ENCODE assay signal across 1 cellular context in the genomic region with DNA sequence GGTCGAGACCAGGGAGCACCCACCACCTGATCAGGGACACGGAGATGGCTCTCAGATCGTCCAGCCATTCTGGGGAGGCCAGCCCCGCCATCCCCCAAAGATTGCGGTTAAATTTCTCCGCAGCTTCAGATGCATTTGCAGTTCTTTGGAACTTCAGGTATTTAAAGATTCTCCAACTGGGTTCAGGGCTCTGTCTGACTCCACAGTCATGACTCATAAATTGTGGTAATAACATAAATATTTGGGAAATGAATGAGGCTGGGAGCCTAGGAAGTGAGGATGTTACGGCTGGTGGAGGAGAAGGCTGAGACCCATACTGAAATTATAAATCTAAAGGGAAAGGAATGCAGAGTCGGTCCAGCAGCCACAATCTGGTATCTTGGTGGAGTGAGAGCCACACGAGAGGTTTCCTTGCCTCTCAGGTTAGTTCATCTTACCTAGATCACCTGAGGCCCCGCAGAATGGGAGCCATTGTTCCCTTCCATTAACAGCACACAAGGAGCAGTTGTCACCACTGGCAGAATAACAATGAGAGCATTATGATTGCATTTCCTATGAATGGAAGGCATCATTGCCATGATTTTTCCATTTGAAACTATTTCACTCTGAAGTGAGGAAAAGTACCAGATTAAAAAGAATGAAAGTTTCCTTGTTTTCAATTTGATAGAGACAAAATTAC.
TF ChIP-seq lines count a peak whose summit lies in the region.

No MANE protein-coding gene starts in this region.

TF ChIP-seq in H1, 55 proteins besides CTCF, POLR2A, EP300 and RAD21:
- TF ChIP-seq TBP (IDR thresholded peaks at IDR 0.05; ENCODE audit: low read depth, low read length) (no peak; the same call in 1 of the 2 replicates), SP1 (IDR thresholded peaks at IDR 0.05; ENCODE audit: low read depth, low read length) (peak; percentile 94), HDAC2 (IDR thresholded peaks at IDR 0.05; ENCODE audit: borderline replicate concordance in 1 of 2, low read depth in 2 of 2, low read length in 2 of 2) (peak in 1 of 2 experiments; percentile 70; a peak in 1 of 4 replicates), SRF (IDR thresholded peaks at IDR 0.05; ENCODE audit: low read depth, low read length) (no peak), CBX8 (IDR thresholded peaks at IDR 0.05; ENCODE audit: borderline replicate concordance, low read depth, low read length) (no peak), CHD7 (IDR thresholded peaks at IDR 0.05; ENCODE audit: insufficient replicate concordance, low read length) (peak; percentile 96), GABPA (IDR thresholded peaks at IDR 0.05; ENCODE audit: borderline replicate concordance, insufficient read depth, low read length) (no peak), SIX5 (IDR thresholded peaks at IDR 0.05; ENCODE audit: low read depth, low read length) (peak; percentile 68), NANOG (IDR thresholded peaks at IDR 0.05; ENCODE audit: insufficient read depth, low read depth, low read length, poor library complexity, severe bottlenecking) (peak; percentile 100), POLR2AphosphoS5 (IDR thresholded peaks at IDR 0.05; ENCODE audit: low read depth, low read length) (peak; percentile 53), SP4 (IDR thresholded peaks at IDR 0.05; ENCODE audit: low read length) (no peak), JUND (IDR thresholded peaks at IDR 0.05; ENCODE audit: low read length) (peak; percentile 19; the same call in 1 of the 2 replicates), POU5F1 (IDR thresholded peaks at IDR 0.05; ENCODE audit: low read depth, low read length) (peak; percentile 100), TCF12 (IDR thresholded peaks at IDR 0.05; ENCODE audit: low read depth, low read length) (peak; percentile 90), BCL11A (IDR thresholded peaks at IDR 0.05; ENCODE audit: low read depth in 2 of 2, low read length in 2 of 2) (peak; percentile 88), FOSL1 (IDR thresholded peaks at IDR 0.05; ENCODE audit: insufficient read depth, low read depth, low read length) (no peak), ASH2L (IDR thresholded peaks at IDR 0.05; ENCODE audit: low read length) (peak; percentile 43), CTBP2 (IDR thresholded peaks at IDR 0.05; ENCODE audit: borderline replicate concordance, insufficient read depth, insufficient read length, low read length) (peak; percentile 56), SP2 (IDR thresholded peaks at IDR 0.05; ENCODE audit: low read length) (no peak), YY1 (IDR thresholded peaks at IDR 0.05; ENCODE audit: low read depth, low read length) (peak; percentile 86), GTF2F1 (IDR thresholded peaks at IDR 0.05; ENCODE audit: borderline replicate concordance, low read depth, low read length) (no peak), HDAC6 (IDR thresholded peaks at IDR 0.05; ENCODE audit: low read depth, low read length) (no peak), TEAD4 (IDR thresholded peaks at IDR 0.05; ENCODE audit: low read depth, low read length) (peak; percentile 74; the same call in 1 of the 2 replicates), JUN (IDR thresholded peaks at IDR 0.05; ENCODE audit: low read depth, low read length) (0 out of 2 replicates have a peak, but pooled peaks have one; percentile 59), ATF3 (IDR thresholded peaks at IDR 0.05; ENCODE audit: insufficient read depth, low read depth, low read length) (no peak)
- TF ChIP-seq, protein P1, sequence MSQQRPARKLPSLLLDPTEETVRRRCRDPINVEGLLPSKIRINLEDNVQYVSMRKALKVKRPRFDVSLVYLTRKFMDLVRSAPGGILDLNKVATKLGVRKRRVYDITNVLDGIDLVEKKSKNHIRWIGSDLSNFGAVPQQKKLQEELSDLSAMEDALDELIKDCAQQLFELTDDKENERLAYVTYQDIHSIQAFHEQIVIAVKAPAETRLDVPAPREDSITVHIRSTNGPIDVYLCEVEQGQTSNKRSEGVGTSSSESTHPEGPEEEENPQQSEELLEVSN (IDR thresholded peaks at IDR 0.05): no peak
